In the genomic region with DNA sequence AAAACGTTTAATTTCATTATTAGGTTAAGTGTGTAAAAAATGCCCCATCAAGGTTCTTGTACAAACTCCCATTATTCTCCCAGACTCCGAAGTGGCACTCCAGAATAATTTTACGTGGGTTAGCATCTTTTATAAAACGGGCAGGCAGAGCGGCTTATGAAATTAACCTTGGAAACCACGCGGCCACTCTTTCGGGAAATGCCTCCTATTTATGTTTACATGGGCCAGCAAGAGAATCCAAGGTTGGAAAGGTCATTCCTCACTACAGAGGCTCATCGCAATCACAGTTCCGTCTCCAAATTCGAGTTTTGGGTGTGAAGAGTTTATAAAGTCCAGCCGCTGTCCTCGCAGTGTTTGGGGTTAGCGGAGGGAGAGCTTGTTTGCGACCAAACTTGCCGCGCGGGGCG, we compare ENCODE assay signal across 8 cellular contexts. TPM values are rescaled to one million over a fixed set of nuclear protein-coding genes. Genes with fewer than 3 reads are reported as not detected.
DNase-seq lines count a peak whose midpoint lies in the region; ATAC-seq and TF ChIP-seq lines count a peak whose summit lies in the region.

No MANE protein-coding gene starts in this region.

- peak overlapping the region; percentile 87 for H2BK120ac ChIP-seq in neuronal stem cell (ENCODE audit: low read depth, low read length)

- CTCF ChIA-PET in CD8-positive, alpha-beta memory T cell (lab: Charles Lee), result interaction anchor here (1.0 to 4.9 kb wide), 4 partner anchors 15 to 42 kb away, joined by 3 to 30 read pairs (median 12); no protein-coding TSS in a partner anchor

- intact Hi-C loops in dorsolateral prefrontal cortex (cut with DNase I), result loop anchor here (5.0 kb wide), 2 partner anchors 33 to 128 kb away; a partner anchor contains a TSS

- no peak overlapping the region for H2BK12ac ChIP-seq in neuronal stem cell (ENCODE audit: low read length)

- peaks cover 0 to 7% (median 0%) of the 10 kb centered on the region in 3 donors for H3K36me3 Mint-ChIP-seq in CD8-positive, alpha-beta memory T cell

- H3K36me3 ChIP-seq in CD8-positive, alpha-beta memory T cell (ENCODE audit: insufficient read depth, low read length), result no peaks in the 10 kb centered on the region
- H3K36me3 ChIP-seq in MM.1S (replicated peaks; ENCODE audit: insufficient read depth, low read length), result no peaks in the 10 kb centered on the region
- peaks cover 0 to 6% of the 10 kb centered on the region in 2 donors for H3K36me3 ChIP-seq in neuronal stem cell (replicated peaks in 1 of 2; ENCODE audit: control insufficient read depth in 2 of 2, insufficient read depth in 2 of 2, low read length in 2 of 2)

- H3K4me3 ChIP-seq in CD8-positive, alpha-beta memory T cell (ENCODE audit: low read length), result peak overlapping the region; percentile 64
- peak overlapping the region; percentile 69 for H3K4me3 ChIP-seq in MM.1S (ENCODE audit: low read length)
- H3K4me3 ChIP-seq in dorsolateral prefrontal cortex, result peak overlapping the region; percentile 56 to 90 (median 74)
- H3K4me3 ChIP-seq in neuronal stem cell (ENCODE audit: low read length in 2 of 2), result peak overlapping the region; percentile 79 to 84

- H3K4me3 Mint-ChIP-seq in CD8-positive, alpha-beta memory T cell, result peak overlapping the region; percentile 84 to 93 (median 86)

- no peaks in the 10 kb centered on the region for H3K9me2 ChIP-seq in MM.1S (replicated peaks; ENCODE audit: insufficient read depth, low read length)

- no peaks in the 10 kb centered on the region for H4K20me1 ChIP-seq in MM.1S (ENCODE audit: insufficient read depth, low read length)

- H3K27me3 ChIP-seq in CD8-positive, alpha-beta memory T cell (ENCODE audit: insufficient read depth, low read length, poor library complexity, severe bottlenecking), result no peaks in the 10 kb centered on the region
- H3K27me3 ChIP-seq in MM.1S (replicated peaks; ENCODE audit: insufficient read depth, low read length), result no peaks in the 10 kb centered on the region
- H3K27me3 ChIP-seq in dorsolateral prefrontal cortex, result peaks cover 0 to 14% (median 0%) of the 10 kb centered on the region in 45 donors
- no peaks in the 10 kb centered on the region for H3K27me3 ChIP-seq in neuronal stem cell (ENCODE audit: control insufficient read depth in 3 of 3, insufficient read depth in 3 of 3, low read depth in 1 of 3, low read length in 3 of 3)

- H3K4me1 Mint-ChIP-seq in CD8-positive, alpha-beta memory T cell, result peaks cover 11 to 16% (median 14%) of the 10 kb centered on the region in 3 donors

- H3K14ac ChIP-seq in neuronal stem cell (ENCODE audit: low read length), result no peak overlapping the region

- peak overlapping the region; percentile 78 for H3K9ac ChIP-seq in MM.1S (ENCODE audit: low read length)
- peak overlapping the region; percentile 92 for H3K9ac ChIP-seq in neuronal stem cell (ENCODE audit: low read depth, low read length, poor library complexity)

- H3K79me2 ChIP-seq in MM.1S (ENCODE audit: low read length), result no peaks in the 10 kb centered on the region

- peak overlapping the region; percentile 99 for H3K18ac ChIP-seq in neuronal stem cell (ENCODE audit: low read length)

- no peaks in the 10 kb centered on the region for H3K9me3 ChIP-seq in CD8-positive, alpha-beta memory T cell (ENCODE audit: low read length)
- H3K9me3 ChIP-seq in MM.1S (replicated peaks; ENCODE audit: insufficient read depth, low read length), result no peaks in the 10 kb centered on the region
- H3K9me3 ChIP-seq in neuronal stem cell (replicated peaks in 1 of 2; ENCODE audit: control insufficient read depth in 2 of 2, insufficient read depth in 1 of 2, low read depth in 1 of 2, low read length in 2 of 2), result peaks cover 0 to 3% of the 10 kb centered on the region in 2 donors

- H3K4ac ChIP-seq in neuronal stem cell (ENCODE audit: low read length), result no peak overlapping the region

- no peak overlapping the region for H2AK5ac ChIP-seq in neuronal stem cell (ENCODE audit: low read depth, low read length)

- H4K91ac ChIP-seq in neuronal stem cell (ENCODE audit: low read depth, low read length, poor library complexity), result no peak overlapping the region

- H3F3A ChIP-seq in MM.1S (ENCODE audit: insufficient read depth, low read length), result peaks cover 14% of the 10 kb centered on the region

- H2BK15ac ChIP-seq in neuronal stem cell (ENCODE audit: low read length), result peak overlapping the region; percentile 81

- no peak overlapping the region for H2BK5ac ChIP-seq in neuronal stem cell (ENCODE audit: low read length)

- no peaks in the 10 kb centered on the region for H3K27me3 Mint-ChIP-seq in CD8-positive, alpha-beta memory T cell

- no peak for ATAC-seq in GM18909 (IDR thresholded peaks at IDR 0.05; ENCODE audit: poor library complexity, unreplicated experiment)
- no peak for ATAC-seq in HG03280 (IDR thresholded peaks at IDR 0.05; ENCODE audit: unreplicated experiment)

- peak overlapping the region; percentile 100 for H3K23ac ChIP-seq in neuronal stem cell (ENCODE audit: low read depth, low read length, poor library complexity)

- H3K27ac Mint-ChIP-seq in CD8-positive, alpha-beta memory T cell, result peak overlapping the region in 6 of 8 donors; percentile 13 to 84 (median 72)

- peak overlapping the region; percentile 86 for H3K4me2 ChIP-seq in MM.1S (ENCODE audit: low read depth, low read length)
- H3K4me2 ChIP-seq in neuronal stem cell (ENCODE audit: insufficient read depth, low read length, poor library complexity, severe bottlenecking), result peak overlapping the region; percentile 91

- TF ChIP-seq CTCF in MM.1S (IDR thresholded peaks at IDR 0.05; ENCODE audit: low read length) (no peak), dorsolateral prefrontal cortex (IDR thresholded peaks at IDR 0.05 in 54 of 56, conservative IDR thresholded peaks at IDR 0.05 in 2 of 56; ENCODE audit: low read depth in 1 of 56, partially characterized antibody in 56 of 56) (no peak)

- no peaks in the 10 kb centered on the region for H3K9me3 Mint-ChIP-seq in CD8-positive, alpha-beta memory T cell

- peaks cover 7% of the 10 kb centered on the region for H3K79me1 ChIP-seq in neuronal stem cell (ENCODE audit: low read depth, low read length)

- DNase-seq in CD8-positive, alpha-beta memory T cell, result no peak
- no peak for DNase-seq in MM.1S
- DNase-seq in dorsolateral prefrontal cortex, result no peak
- DNase-seq in neuronal stem cell (ENCODE audit: low spot score), result no peak
- DNase-seq in NCI-H526 treated with DMSO at 0.1 percent for 48 hours (lab: John Stamatoyannopoulos, UW), result no peak
- DNase-seq in superior temporal gyrus (ENCODE audit: extremely low spot score), result no peak

- H2AFZ ChIP-seq in MM.1S (ENCODE audit: low read length) (peak overlapping the region; percentile 85), neuronal stem cell (ENCODE audit: low read length) (peak overlapping the region; percentile 97)

- POLR2A ChIA-PET in CD8-positive, alpha-beta memory T cell (lab: Charles Lee), result interaction anchor here (0.6 to 2.0 kb wide), 3 partner anchors 33 to 397 kb away, joined by 3 to 8 read pairs (median 3); a partner anchor contains a TSS

- whole genome bisulfite sequencing in neuronal stem cell (ENCODE audit: extremely low coverage in 2 of 2, insufficient read length in 2 of 2, insufficient replicate concordance in 1 of 2), 2 donors, result no CpG with 5 or more reads among the region's 19 CpGs

- peaks cover 12% of the 10 kb centered on the region for H3K4me1 ChIP-seq in CD8-positive, alpha-beta memory T cell (ENCODE audit: insufficient read depth, low read length)
- H3K4me1 ChIP-seq in MM.1S (ENCODE audit: low read length) (no peaks in the 10 kb centered on the region), neuronal stem cell (ENCODE audit: control insufficient read depth in 2 of 2, insufficient read depth in 1 of 2, low read depth in 1 of 2, low read length in 2 of 2) (peaks cover 5 to 10% of the 10 kb centered on the region in 2 donors)

- H3K27ac ChIP-seq in CD8-positive, alpha-beta memory T cell (ENCODE audit: low read depth, low read length), result peak overlapping the region; percentile 30
- H3K27ac ChIP-seq in MM.1S (ENCODE audit: low read length), result peak overlapping the region; percentile 77; the same call in 1 of the 2 replicates
- peak overlapping the region in 58 of 59 donors; percentile 13 to 90 (median 76) for H3K27ac ChIP-seq in dorsolateral prefrontal cortex
- H3K27ac ChIP-seq in neuronal stem cell (replicated peaks; ENCODE audit: low read length), result peak overlapping the region; percentile 97

- no peak overlapping the region for H4K8ac ChIP-seq in neuronal stem cell (ENCODE audit: low read depth, low read length)

RNA-seq across cellular contexts. Expression of a gene that starts 1.2 kb away (rescaled TPM):
- 10 to 100 TPM; 13.3 to 14.0 TPM for total RNA-seq in CD8-positive, alpha-beta memory T cell
- 6.2 TPM for polyA plus RNA-seq in CD8-positive, alpha-beta memory T cell
- 10 to 100 TPM in 45 of 120 experiments, 1 to 10 TPM in 75; 3.8 to 27.2 (median 9.1) TPM for total RNA-seq in dorsolateral prefrontal cortex
- polyA plus RNA-seq in neuronal stem cell (2013, experiment 1 of 2), result 71.9 TPM
- 69.5 TPM for polyA plus RNA-seq in neuronal stem cell (2013, experiment 2 of 2)

Comparison
In these comparisons a context has a peak if more than half of its experiments do, and no peak if none do; other contexts are left out.
1. H3K27ac ChIP-seq: peak in every context shown above with its lines; median percentile 97 in neuronal stem cell; 77 in MM.1S; 76 in dorsolateral prefrontal cortex; 30 in CD8-positive, alpha-beta memory T cell.